Comparison of ENCODE assay signal across 24 cellular contexts in the genomic region with DNA sequence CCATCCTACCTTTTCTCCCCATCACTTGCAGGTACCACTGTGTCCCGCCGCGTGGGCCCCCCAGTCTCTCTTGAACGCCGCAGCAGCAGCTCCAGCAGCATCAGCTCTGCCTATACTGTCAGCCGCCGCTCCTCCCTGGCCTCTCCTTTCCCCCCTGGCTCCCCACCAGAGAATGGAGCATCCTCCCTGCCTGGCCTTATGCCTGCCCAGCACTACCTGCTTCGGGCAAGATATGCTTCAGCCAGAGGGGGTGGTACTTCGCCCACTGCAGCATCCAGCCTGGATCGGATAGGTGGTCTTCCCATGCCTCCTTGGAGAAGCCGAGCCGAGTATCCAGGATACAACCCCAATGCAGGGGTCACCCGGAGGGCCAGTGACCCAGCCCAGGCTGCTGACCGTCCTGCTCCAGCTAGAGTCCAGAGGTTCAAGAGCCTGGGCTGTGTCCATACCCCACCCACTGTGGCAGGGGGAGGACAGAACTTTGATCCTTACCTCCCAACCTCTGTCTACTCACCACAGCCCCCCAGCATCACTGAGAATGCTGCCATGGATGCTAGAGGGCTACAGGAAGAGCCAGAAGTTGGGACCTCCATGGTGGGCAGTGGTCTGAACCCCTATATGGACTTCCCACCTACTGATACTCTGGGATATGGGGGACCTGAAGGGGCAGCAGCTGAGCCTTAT. TPM values are rescaled to one million over a fixed set of nuclear protein-coding genes. Genes with fewer than 3 reads are reported as not detected.
DNase-seq lines count a peak whose midpoint lies in the region; ATAC-seq lines count a peak whose summit lies in the region.
"Had no signal": no experiment of that assay in that cellular context is flagged by ENCODE, and none has a peak within 500 bp of the region (broad histone marks: within the 10 kb centered on the region; RNA-seq: fewer than 3 reads in every experiment).

No MANE protein-coding gene starts in this region.

- H3K36me3 Mint-ChIP-seq in activated naive CD8-positive, alpha-beta T cell treated with anti-CD3 and anti-CD28 coated beads, Interleukin-2, amount 50 U/mL, for 24 hours (ENCODE audit: low read depth) = peaks cover 34% of the 10 kb centered on the region
- H3K36me3 Mint-ChIP-seq in activated naive CD8-positive, alpha-beta T cell treated with anti-CD3 and anti-CD28 coated beads for 36 hours = peaks cover 52% of the 10 kb centered on the region

- peaks cover 30% of the 10 kb centered on the region for H3K4me1 Mint-ChIP-seq in activated naive CD8-positive, alpha-beta T cell treated with anti-CD3 and anti-CD28 coated beads, Interleukin-2, amount 50 U/mL, for 24 hours
- H3K4me1 Mint-ChIP-seq in activated naive CD8-positive, alpha-beta T cell treated with anti-CD3 and anti-CD28 coated beads for 36 hours = peaks cover 40% of the 10 kb centered on the region

- no peak overlapping the region for H3K4me3 ChIP-seq in SJSA1
- H3K4me3 ChIP-seq: BLaER1 treated with 17β-estradiol and CSF1 and Interleukin-3, amounts not matched to agents 10 nM and 100 nM; K562; MG63 had no signal

- no peaks in the 10 kb centered on the region for H3K27me3 Mint-ChIP-seq in activated naive CD8-positive, alpha-beta T cell treated with anti-CD3 and anti-CD28 coated beads, Interleukin-2, amount 50 U/mL, for 24 hours
- no peaks in the 10 kb centered on the region for H3K27me3 Mint-ChIP-seq in activated naive CD8-positive, alpha-beta T cell treated with anti-CD3 and anti-CD28 coated beads for 36 hours

- ATAC-seq in activated naive CD8-positive, alpha-beta T cell treated with anti-CD3 and anti-CD28 coated beads, Interleukin-2, amount 50 U/mL, for 24 hours = peak; percentile 6
- peak; percentile 7 for ATAC-seq in left lobe of liver
- no peak for ATAC-seq in esophagus mucosa
- ATAC-seq in GM19351 (IDR thresholded peaks at IDR 0.05; ENCODE audit: unreplicated experiment) = no peak

- H3K4me3 Mint-ChIP-seq in activated naive CD8-positive, alpha-beta T cell treated with anti-CD3 and anti-CD28 coated beads, Interleukin-2, amount 50 U/mL, for 24 hours = no peak overlapping the region
- no peak overlapping the region for H3K4me3 Mint-ChIP-seq in activated naive CD8-positive, alpha-beta T cell treated with anti-CD3 and anti-CD28 coated beads for 36 hours

- no peak for DNase-seq in activated naive CD8-positive, alpha-beta T cell treated with anti-CD3 and anti-CD28 coated beads, Interleukin-2, amount 50 U/mL, for 24 hours
- no peak for DNase-seq in activated naive CD8-positive, alpha-beta T cell treated with anti-CD3 and anti-CD28 coated beads for 36 hours
- peak; percentile 78 to 96 for DNase-seq in SJSA1 (ENCODE audit: low read depth in 1 of 2, low spot score in 2 of 2)
- no peak for DNase-seq in left lobe of liver (ENCODE audit: low spot score)
- DNase-seq in posterior vena cava (ENCODE audit: low spot score) = peak; percentile 51
- no peak for DNase-seq in G401 (ENCODE audit: low spot score)
- DNase-seq: ACHN, EL, H7, MG63, NCI-H1048, NCI-H1417 treated with DMSO at 0.1 percent for 48 hours, NCI-H187, NCI-H446, NCI-H526, Right ventricle myocardium superior, SK-N-SH had no signal

- peaks cover 75% of the 10 kb centered on the region for H3K36me3 ChIP-seq in SJSA1
- H3K36me3 ChIP-seq: MG63 had no signal

- no peaks in the 10 kb centered on the region for H3K4me1 ChIP-seq in SJSA1 (replicated peaks)

- no peak overlapping the region for H3K27ac Mint-ChIP-seq in activated naive CD8-positive, alpha-beta T cell treated with anti-CD3 and anti-CD28 coated beads, Interleukin-2, amount 50 U/mL, for 24 hours
- no peak overlapping the region for H3K27ac Mint-ChIP-seq in activated naive CD8-positive, alpha-beta T cell treated with anti-CD3 and anti-CD28 coated beads for 36 hours

- intact Hi-C loops in posterior vena cava (cut with DNase I) = no loop called here

- H3K27ac ChIP-seq in SJSA1 = no peak overlapping the region
- H3K27ac ChIP-seq: 22Rv1; BLaER1 treated with 17β-estradiol and CSF1 and Interleukin-3, amounts not matched to agents 10 nM and 100 nM had no signal

- H3K27me3 ChIP-seq in SJSA1 (replicated peaks) = no peaks in the 10 kb centered on the region
- H3K27me3 ChIP-seq: BLaER1 treated with 17β-estradiol and CSF1 and Interleukin-3, amounts not matched to agents 10 nM and 100 nM had no signal

- in situ Hi-C loops in G401 (cut with HindIII; ENCODE audit: low sequenced_read_pairs) = no loop called here

- H3K9me3 ChIP-seq in SJSA1 (replicated peaks) = peaks cover 3% of the 10 kb centered on the region; the same call in 1 of the 2 replicates
- H3K9me3 ChIP-seq: BLaER1 treated with 17β-estradiol and CSF1 and Interleukin-3, amounts not matched to agents 10 nM and 100 nM; MG63; SK-N-SH had no signal

- H3K9me3 Mint-ChIP-seq in activated naive CD8-positive, alpha-beta T cell treated with anti-CD3 and anti-CD28 coated beads, Interleukin-2, amount 50 U/mL, for 24 hours = no peaks in the 10 kb centered on the region
- no peaks in the 10 kb centered on the region for H3K9me3 Mint-ChIP-seq in activated naive CD8-positive, alpha-beta T cell treated with anti-CD3 and anti-CD28 coated beads for 36 hours

RNA-seq across cellular contexts. Expression of a gene that starts 9.2 kb away (rescaled TPM):
- 100 to 1,000 TPM; 154 to 162 TPM for total RNA-seq in activated naive CD8-positive, alpha-beta T cell treated with anti-CD3 and anti-CD28 coated beads for 36 hours
- 30.6 TPM in 2 replicates for total RNA-seq in SJSA1 (2014; rRNA removed; shearing (Covaris generic))
- total RNA-seq in left lobe of liver = 4.3 TPM
- total RNA-seq in posterior vena cava = 10 to 100 TPM; 12.7 to 20.7 TPM
- 2.0 TPM for total RNA-seq in esophagus mucosa
- total RNA-seq in G401 (2014; rRNA removed; shearing (Covaris generic)) = 0.18 TPM in 1 of 2 replicates, not detected in the other
- total RNA-seq: RPMI7951 had no signal

RNA-seq across cellular contexts. Expression of a gene that starts 10.8 kb away (rescaled TPM):
- total RNA-seq in activated naive CD8-positive, alpha-beta T cell treated with anti-CD3 and anti-CD28 coated beads for 36 hours = under 1 TPM; 0.56 to 0.62 TPM
- 225 and 323 TPM in 2 replicates for total RNA-seq in SJSA1 (2014; rRNA removed; shearing (Covaris generic))
- total RNA-seq in left lobe of liver = 0.20 TPM
- total RNA-seq in posterior vena cava = 1 to 10 TPM in 1 of 2 donors, under 1 TPM in 1; 0.90 to 3.2 TPM
- total RNA-seq in esophagus mucosa = 0.72 TPM
- 4.7 and 6.4 TPM in 2 replicates for total RNA-seq in G401 (2014; rRNA removed; shearing (Covaris generic))

RNA-seq across cellular contexts. Expression of a gene that starts 15.3 kb away (rescaled TPM):
- 1 to 10 TPM; 1.2 to 1.7 TPM for total RNA-seq in activated naive CD8-positive, alpha-beta T cell treated with anti-CD3 and anti-CD28 coated beads for 36 hours
- total RNA-seq in SJSA1 (2014; rRNA removed; shearing (Covaris generic)) = 2.2 and 2.5 TPM in 2 replicates
- total RNA-seq in left lobe of liver (81.6 TPM), posterior vena cava (not detected), esophagus mucosa (not detected)
- total RNA-seq in G401 (2014; rRNA removed; shearing (Covaris generic)) = 0.43 and 0.78 TPM in 2 replicates
- total RNA-seq: Right ventricle myocardium superior had no signal

RNA-seq across cellular contexts. Expression of a gene that starts 17.4 kb away (rescaled TPM):
- 100 to 1,000 TPM; 423 to 460 TPM for total RNA-seq in activated naive CD8-positive, alpha-beta T cell treated with anti-CD3 and anti-CD28 coated beads for 36 hours
- 3,352 and 4,750 TPM in 2 replicates for total RNA-seq in SJSA1 (2014; rRNA removed; shearing (Covaris generic))
- total RNA-seq in left lobe of liver = 71.1 TPM
- 100 to 1,000 TPM; 135 to 142 TPM for total RNA-seq in posterior vena cava
- 130 TPM for total RNA-seq in esophagus mucosa
- total RNA-seq in G401 (2014; rRNA removed; shearing (Covaris generic)) = 220 and 246 TPM in 2 replicates

RNA-seq across cellular contexts. Expression of a gene that starts 35.8 kb away (rescaled TPM):
- not detected for total RNA-seq in activated naive CD8-positive, alpha-beta T cell treated with anti-CD3 and anti-CD28 coated beads for 36 hours
- total RNA-seq in SJSA1 (2014; rRNA removed; shearing (Covaris generic)) = 0.18 and 0.88 TPM in 2 replicates
- 51.9 TPM for total RNA-seq in left lobe of liver
- total RNA-seq in posterior vena cava = not detected
- not detected for total RNA-seq in esophagus mucosa
- total RNA-seq in G401 (2014; rRNA removed; shearing (Covaris generic)) = not detected in 2 replicates
- total RNA-seq: H7, LHCN-M2, Right ventricle myocardium superior, RPMI7951 had no signal

Comparison
In these comparisons a context has a peak if more than half of its experiments do, and no peak if none do; other contexts are left out.
1. ATAC-seq: peak in activated naive CD8-positive, alpha-beta T cell treated with anti-CD3 and anti-CD28 coated beads, Interleukin-2, amount 50 U/mL, for 24 hours (single experiment) and left lobe of liver (single experiment); none in esophagus mucosa (single experiment) and GM19351 (single experiment).
2. DNase-seq: peak in SJSA1 (2 of 2) and posterior vena cava (single experiment); none in activated naive CD8-positive, alpha-beta T cell treated with anti-CD3 and anti-CD28 coated beads, Interleukin-2, amount 50 U/mL, for 24 hours (single experiment), activated naive CD8-positive, alpha-beta T cell treated with anti-CD3 and anti-CD28 coated beads for 36 hours (single experiment), left lobe of liver (single experiment) and G401 (single experiment).
3. RNA of a gene that starts 10.8 kb away (total RNA-seq): 225 to 323 TPM in SJSA1; 4.7 to 6.4 TPM in G401, 0.90 to 3.2 TPM in posterior vena cava, 0.72 TPM in esophagus mucosa (single experiment), 0.56 to 0.62 TPM in activated naive CD8-positive, alpha-beta T cell treated with anti-CD3 and anti-CD28 coated beads for 36 hours and 0.20 TPM in left lobe of liver (single experiment); every median in the first group is over 10 times any median in the second.
4. RNA of a gene that starts 15.3 kb away (total RNA-seq): 81.6 TPM in left lobe of liver (single experiment); 2.2 to 2.5 TPM in SJSA1, 1.2 to 1.7 TPM in activated naive CD8-positive, alpha-beta T cell treated with anti-CD3 and anti-CD28 coated beads for 36 hours, 0.43 to 0.78 TPM in G401, not detected in posterior vena cava and not detected in esophagus mucosa (single experiment); every median in the first group is over 10 times any median in the second.